In the genomic region with DNA sequence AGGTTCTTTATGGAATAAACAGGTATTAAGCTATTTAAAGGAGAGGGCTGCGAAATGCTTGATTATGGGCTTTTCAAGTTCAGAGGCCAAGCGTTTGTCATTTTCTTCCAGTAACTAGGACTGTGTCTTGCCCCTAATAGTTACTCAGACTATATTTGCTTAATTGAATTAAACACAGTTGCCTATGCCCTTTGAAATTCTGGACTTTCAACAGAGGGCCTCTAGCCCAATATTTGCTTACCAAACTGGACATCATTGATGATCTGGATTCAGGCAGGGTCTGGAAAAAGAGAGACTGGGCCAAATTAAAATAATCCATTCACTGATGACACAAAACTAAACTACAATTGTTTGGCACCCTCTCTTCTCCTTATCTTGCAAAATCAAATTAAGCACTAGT, we compare ENCODE assay signal across 1 cellular context.
A peak's percentile ranks its signal among the peaks of the same experiment; 100 is the strongest.
TF ChIP-seq lines count a peak whose summit lies in the region.

No MANE protein-coding gene starts in this region.

TF ChIP-seq in HepG2, 621 proteins besides CTCF, POLR2A, EP300 and RAD21 (continued from another document and continues in another):
- TF ChIP-seq, protein P1, sequence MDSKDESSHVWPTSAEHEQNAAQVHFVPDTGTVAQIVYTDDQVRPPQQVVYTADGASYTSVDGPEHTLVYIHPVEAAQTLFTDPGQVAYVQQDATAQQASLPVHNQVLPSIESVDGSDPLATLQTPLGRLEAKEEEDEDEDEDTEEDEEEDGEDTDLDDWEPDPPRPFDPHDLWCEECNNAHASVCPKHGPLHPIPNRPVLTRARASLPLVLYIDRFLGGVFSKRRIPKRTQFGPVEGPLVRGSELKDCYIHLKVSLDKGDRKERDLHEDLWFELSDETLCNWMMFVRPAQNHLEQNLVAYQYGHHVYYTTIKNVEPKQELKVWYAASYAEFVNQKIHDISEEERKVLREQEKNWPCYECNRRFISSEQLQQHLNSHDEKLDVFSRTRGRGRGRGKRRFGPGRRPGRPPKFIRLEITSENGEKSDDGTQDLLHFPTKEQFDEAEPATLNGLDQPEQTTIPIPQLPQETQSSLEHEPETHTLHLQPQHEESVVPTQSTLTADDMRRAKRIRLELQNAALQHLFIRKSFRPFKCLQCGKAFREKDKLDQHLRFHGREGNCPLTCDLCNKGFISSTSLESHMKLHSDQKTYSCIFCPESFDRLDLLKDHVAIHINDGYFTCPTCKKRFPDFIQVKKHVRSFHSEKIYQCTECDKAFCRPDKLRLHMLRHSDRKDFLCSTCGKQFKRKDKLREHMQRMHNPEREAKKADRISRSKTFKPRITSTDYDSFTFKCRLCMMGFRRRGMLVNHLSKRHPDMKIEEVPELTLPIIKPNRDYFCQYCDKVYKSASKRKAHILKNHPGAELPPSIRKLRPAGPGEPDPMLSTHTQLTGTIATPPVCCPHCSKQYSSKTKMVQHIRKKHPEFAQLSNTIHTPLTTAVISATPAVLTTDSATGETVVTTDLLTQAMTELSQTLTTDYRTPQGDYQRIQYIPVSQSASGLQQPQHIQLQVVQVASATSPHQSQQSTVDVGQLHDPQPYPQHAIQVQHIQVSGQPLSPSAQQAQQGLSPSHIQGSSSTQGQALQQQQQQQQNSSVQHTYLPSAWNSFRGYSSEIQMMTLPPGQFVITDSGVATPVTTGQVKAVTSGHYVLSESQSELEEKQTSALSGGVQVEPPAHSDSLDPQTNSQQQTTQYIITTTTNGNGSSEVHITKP (CRISPR knock-in tag; IDR thresholded peaks at IDR 0.05; ENCODE audit: low read depth), result no peak; the same call in 1 of the 2 replicates
- TF ChIP-seq, protein P2, sequence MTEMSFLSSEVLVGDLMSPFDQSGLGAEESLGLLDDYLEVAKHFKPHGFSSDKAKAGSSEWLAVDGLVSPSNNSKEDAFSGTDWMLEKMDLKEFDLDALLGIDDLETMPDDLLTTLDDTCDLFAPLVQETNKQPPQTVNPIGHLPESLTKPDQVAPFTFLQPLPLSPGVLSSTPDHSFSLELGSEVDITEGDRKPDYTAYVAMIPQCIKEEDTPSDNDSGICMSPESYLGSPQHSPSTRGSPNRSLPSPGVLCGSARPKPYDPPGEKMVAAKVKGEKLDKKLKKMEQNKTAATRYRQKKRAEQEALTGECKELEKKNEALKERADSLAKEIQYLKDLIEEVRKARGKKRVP (CRISPR knock-in tag; IDR thresholded peaks at IDR 0.05), result peak in 1 of 2 experiments; percentile 55; a peak in 1 of 4 replicates
- TF ChIP-seq ZNF503 (CRISPR knock-in tag; IDR thresholded peaks at IDR 0.05), result peak; percentile 84
- peak; percentile 76; the same call in 1 of the 2 replicates for TF ChIP-seq MED13 (CRISPR knock-in tag; IDR thresholded peaks at IDR 0.05)
- TF ChIP-seq PATZ1 (CRISPR knock-in tag; IDR thresholded peaks at IDR 0.05), result peak; percentile 66
- TF ChIP-seq ZNF230 (CRISPR knock-in tag; IDR thresholded peaks at IDR 0.05), result no peak
- peak; percentile 69; the same call in 1 of the 2 replicates for TF ChIP-seq RXRB (CRISPR knock-in tag; IDR thresholded peaks at IDR 0.05; ENCODE audit: borderline replicate concordance)
- peak; percentile 86 for TF ChIP-seq MED8 (CRISPR knock-in tag; IDR thresholded peaks at IDR 0.05; ENCODE audit: insufficient replicate concordance)
- no peak for TF ChIP-seq ZNF615 (CRISPR knock-in tag; IDR thresholded peaks at IDR 0.05; ENCODE audit: borderline replicate concordance)
- 0 out of 2 replicates have a peak, but pooled peaks have one; percentile 43 for TF ChIP-seq ZNF232 (CRISPR knock-in tag; IDR thresholded peaks at IDR 0.05; ENCODE audit: borderline replicate concordance)
- TF ChIP-seq, protein P3, sequence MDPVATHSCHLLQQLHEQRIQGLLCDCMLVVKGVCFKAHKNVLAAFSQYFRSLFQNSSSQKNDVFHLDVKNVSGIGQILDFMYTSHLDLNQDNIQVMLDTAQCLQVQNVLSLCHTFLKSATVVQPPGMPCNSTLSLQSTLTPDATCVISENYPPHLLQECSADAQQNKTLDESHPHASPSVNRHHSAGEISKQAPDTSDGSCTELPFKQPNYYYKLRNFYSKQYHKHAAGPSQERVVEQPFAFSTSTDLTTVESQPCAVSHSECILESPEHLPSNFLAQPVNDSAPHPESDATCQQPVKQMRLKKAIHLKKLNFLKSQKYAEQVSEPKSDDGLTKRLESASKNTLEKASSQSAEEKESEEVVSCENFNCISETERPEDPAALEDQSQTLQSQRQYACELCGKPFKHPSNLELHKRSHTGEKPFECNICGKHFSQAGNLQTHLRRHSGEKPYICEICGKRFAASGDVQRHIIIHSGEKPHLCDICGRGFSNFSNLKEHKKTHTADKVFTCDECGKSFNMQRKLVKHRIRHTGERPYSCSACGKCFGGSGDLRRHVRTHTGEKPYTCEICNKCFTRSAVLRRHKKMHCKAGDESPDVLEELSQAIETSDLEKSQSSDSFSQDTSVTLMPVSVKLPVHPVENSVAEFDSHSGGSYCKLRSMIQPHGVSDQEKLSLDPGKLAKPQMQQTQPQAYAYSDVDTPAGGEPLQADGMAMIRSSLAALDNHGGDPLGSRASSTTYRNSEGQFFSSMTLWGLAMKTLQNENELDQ (CRISPR knock-in tag; IDR thresholded peaks at IDR 0.05; ENCODE audit: borderline replicate concordance), result no peak
- TF ChIP-seq, protein P4, sequence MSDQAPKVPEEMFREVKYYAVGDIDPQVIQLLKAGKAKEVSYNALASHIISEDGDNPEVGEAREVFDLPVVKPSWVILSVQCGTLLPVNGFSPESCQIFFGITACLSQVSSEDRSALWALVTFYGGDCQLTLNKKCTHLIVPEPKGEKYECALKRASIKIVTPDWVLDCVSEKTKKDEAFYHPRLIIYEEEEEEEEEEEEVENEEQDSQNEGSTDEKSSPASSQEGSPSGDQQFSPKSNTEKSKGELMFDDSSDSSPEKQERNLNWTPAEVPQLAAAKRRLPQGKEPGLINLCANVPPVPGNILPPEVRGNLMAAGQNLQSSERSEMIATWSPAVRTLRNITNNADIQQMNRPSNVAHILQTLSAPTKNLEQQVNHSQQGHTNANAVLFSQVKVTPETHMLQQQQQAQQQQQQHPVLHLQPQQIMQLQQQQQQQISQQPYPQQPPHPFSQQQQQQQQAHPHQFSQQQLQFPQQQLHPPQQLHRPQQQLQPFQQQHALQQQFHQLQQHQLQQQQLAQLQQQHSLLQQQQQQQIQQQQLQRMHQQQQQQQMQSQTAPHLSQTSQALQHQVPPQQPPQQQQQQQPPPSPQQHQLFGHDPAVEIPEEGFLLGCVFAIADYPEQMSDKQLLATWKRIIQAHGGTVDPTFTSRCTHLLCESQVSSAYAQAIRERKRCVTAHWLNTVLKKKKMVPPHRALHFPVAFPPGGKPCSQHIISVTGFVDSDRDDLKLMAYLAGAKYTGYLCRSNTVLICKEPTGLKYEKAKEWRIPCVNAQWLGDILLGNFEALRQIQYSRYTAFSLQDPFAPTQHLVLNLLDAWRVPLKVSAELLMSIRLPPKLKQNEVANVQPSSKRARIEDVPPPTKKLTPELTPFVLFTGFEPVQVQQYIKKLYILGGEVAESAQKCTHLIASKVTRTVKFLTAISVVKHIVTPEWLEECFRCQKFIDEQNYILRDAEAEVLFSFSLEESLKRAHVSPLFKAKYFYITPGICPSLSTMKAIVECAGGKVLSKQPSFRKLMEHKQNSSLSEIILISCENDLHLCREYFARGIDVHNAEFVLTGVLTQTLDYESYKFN (CRISPR knock-in tag; conservative IDR thresholded peaks at IDR 0.05), result peak; percentile 97
- 0 out of 2 replicates have a peak, but pooled peaks have one; percentile 37 for TF ChIP-seq ZNF317 (CRISPR knock-in tag; IDR thresholded peaks at IDR 0.05)
- peak; percentile 46; the same call in 1 of the 2 replicates for TF ChIP-seq HNF1A (IDR thresholded peaks at IDR 0.05; ENCODE audit: low read depth)
- peak; percentile 65; the same call in 1 of the 2 replicates for TF ChIP-seq HNF1A (CRISPR knock-in tag; IDR thresholded peaks at IDR 0.05; ENCODE audit: borderline replicate concordance)
- TF ChIP-seq ZBTB38 (CRISPR knock-in tag; IDR thresholded peaks at IDR 0.05), result no peak
- no peak for TF ChIP-seq ZZZ3 (CRISPR knock-in tag; IDR thresholded peaks at IDR 0.05; ENCODE audit: borderline replicate concordance)
- 0 out of 2 replicates have a peak, but pooled peaks have one; percentile 44 for TF ChIP-seq RFXANK (CRISPR knock-in tag; IDR thresholded peaks at IDR 0.05)
- no peak for TF ChIP-seq ZSCAN31 (CRISPR knock-in tag; IDR thresholded peaks at IDR 0.05; ENCODE audit: low read depth)
- 0 out of 2 replicates have a peak, but pooled peaks have one; percentile 18 for TF ChIP-seq POGZ (CRISPR knock-in tag; IDR thresholded peaks at IDR 0.05)
- TF ChIP-seq ELF3 (CRISPR knock-in tag; IDR thresholded peaks at IDR 0.05), result peak; percentile 62; the same call in 1 of the 2 replicates
- TF ChIP-seq, protein P5, sequence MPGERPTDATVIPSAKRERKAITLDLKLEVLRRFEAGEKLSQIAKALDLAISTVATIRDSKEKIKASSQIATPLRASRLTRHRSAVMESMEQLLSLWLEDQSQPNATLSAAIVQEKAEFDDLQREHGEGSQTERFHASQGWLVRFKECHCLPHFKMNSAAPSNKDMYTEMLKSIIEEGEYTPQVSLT (CRISPR knock-in tag; IDR thresholded peaks at IDR 0.05; ENCODE audit: borderline replicate concordance, low read depth), result no peak
- no peak for TF ChIP-seq CREB1 (IDR thresholded peaks at IDR 0.05)
- TF ChIP-seq CREB1 (CRISPR knock-in tag; IDR thresholded peaks at IDR 0.05), result peak; percentile 69
- TF ChIP-seq KLF6 (CRISPR knock-in tag; IDR thresholded peaks at IDR 0.05), result 0 out of 2 replicates have a peak, but pooled peaks have one; percentile 50
- peak; percentile 95 for TF ChIP-seq HNF4A (CRISPR knock-in tag; IDR thresholded peaks at IDR 0.05)
- TF ChIP-seq ATM (IDR thresholded peaks at IDR 0.05; ENCODE audit: borderline replicate concordance), result no peak
- peak; percentile 99 for TF ChIP-seq MIXL1 (CRISPR knock-in tag; IDR thresholded peaks at IDR 0.05)
- TF ChIP-seq TCF12 (IDR thresholded peaks at IDR 0.05), result no peak
- TF ChIP-seq TCF12 (CRISPR knock-in tag; IDR thresholded peaks at IDR 0.05), result 0 out of 2 replicates have a peak, but pooled peaks have one; percentile 53
- TF ChIP-seq TBX3 (IDR thresholded peaks at IDR 0.05; ENCODE audit: borderline replicate concordance), result peak; percentile 33; the same call in 1 of the 2 replicates
- peak; percentile 76 for TF ChIP-seq SIX4 (CRISPR knock-in tag; IDR thresholded peaks at IDR 0.05)
- peak; percentile 80; the same call in 1 of the 2 replicates for TF ChIP-seq SOX5 (CRISPR knock-in tag; IDR thresholded peaks at IDR 0.05; ENCODE audit: borderline replicate concordance)
- peak; percentile 25; the same call in 1 of the 2 replicates for TF ChIP-seq YEATS2 (CRISPR knock-in tag; IDR thresholded peaks at IDR 0.05; ENCODE audit: borderline replicate concordance)
- 0 out of 2 replicates have a peak, but pooled peaks have one; percentile 17 for TF ChIP-seq FOXK1 (CRISPR knock-in tag; IDR thresholded peaks at IDR 0.05; ENCODE audit: borderline replicate concordance, low read depth)
- no peak for TF ChIP-seq JUN (CRISPR knock-in tag; IDR thresholded peaks at IDR 0.05)
